8 cellular contexts compared by ENCODE assay signal in the genomic region with DNA sequence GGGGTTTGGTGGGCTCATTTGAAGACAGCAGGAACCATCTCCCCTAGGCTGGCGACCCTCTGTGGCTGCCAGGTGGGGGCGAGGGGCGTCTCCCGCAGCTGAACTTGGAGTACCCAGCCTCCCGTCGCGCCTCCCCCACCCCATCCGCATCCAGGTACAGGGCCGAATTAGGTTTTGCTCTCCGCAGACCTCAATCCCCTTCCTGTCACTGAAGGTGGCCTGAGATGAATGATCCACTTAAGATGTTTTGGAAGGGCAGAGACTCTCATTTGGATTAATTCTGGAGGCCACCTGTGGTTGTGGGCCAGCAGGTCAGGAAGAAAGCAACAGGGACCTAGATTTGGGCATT. TPM values are rescaled to one million over a fixed set of nuclear protein-coding genes. Genes with fewer than 3 reads are reported as not detected.
DNase-seq lines count a peak whose midpoint lies in the region; ATAC-seq and TF ChIP-seq lines count a peak whose summit lies in the region.

No MANE protein-coding gene starts in this region.

- peaks cover 41% of the 10 kb centered on the region for H3K4me1 ChIP-seq in CD4-positive, alpha-beta memory T cell (ENCODE audit: insufficient read depth, low read length)

- no peak for DNase-seq in CD4-positive, alpha-beta memory T cell
- DNase-seq in natural killer cell (no peak), HPDE6-E6E7 (ENCODE audit: extremely low spot score) (no peak), AG20443 (ENCODE audit: low spot score) (no peak)

- peak overlapping the region; percentile 37 to 93 for H3K4me3 ChIP-seq in CD4-positive, alpha-beta memory T cell (ENCODE audit: low read length in 2 of 2)

- peak overlapping the region; percentile 91 for H3K27ac ChIP-seq in CD4-positive, alpha-beta memory T cell (ENCODE audit: low read depth, low read length)
- H3K27ac ChIP-seq in cingulate gyrus (ENCODE audit: low read depth, low read length): peak overlapping the region; percentile 54

- H3K36me3 Mint-ChIP-seq in CD4-positive, alpha-beta memory T cell: peaks cover 7 to 15% of the 10 kb centered on the region in 2 donors
- H3K36me3 Mint-ChIP-seq in natural killer cell: no peaks in the 10 kb centered on the region

- no peaks in the 10 kb centered on the region for H3K27me3 ChIP-seq in CD4-positive, alpha-beta memory T cell (ENCODE audit: insufficient read depth, low read length)

- ATAC-seq in HG03521 (IDR thresholded peaks at IDR 0.05; ENCODE audit: unreplicated experiment) (peak; percentile 1), natural killer cell (no peak), GM21423 (IDR thresholded peaks at IDR 0.05; ENCODE audit: unreplicated experiment) (no peak), GM19351 (IDR thresholded peaks at IDR 0.05; ENCODE audit: unreplicated experiment) (no peak)

- H3K9me3 Mint-ChIP-seq in CD4-positive, alpha-beta memory T cell: no peaks in the 10 kb centered on the region
- no peaks in the 10 kb centered on the region for H3K9me3 Mint-ChIP-seq in natural killer cell

- CTCF ChIA-PET in CD4-positive, alpha-beta memory T cell (lab: Charles Lee; ENCODE audit: partially characterized antibody): interaction anchor here (0.6 to 1.3 kb wide), 2 partner anchors 44 to 569 kb away, joined by 3 read pairs; no protein-coding TSS in a partner anchor

- H3K4me1 Mint-ChIP-seq in CD4-positive, alpha-beta memory T cell: peaks cover 33 to 57% (median 35%) of the 10 kb centered on the region in 4 donors
- peaks cover 20 to 25% of the 10 kb centered on the region in 2 donors for H3K4me1 Mint-ChIP-seq in natural killer cell

- peak overlapping the region; percentile 92 to 97 (median 96) for H3K27ac Mint-ChIP-seq in CD4-positive, alpha-beta memory T cell
- H3K27ac Mint-ChIP-seq in natural killer cell: peak overlapping the region; percentile 92 to 98

- TF ChIP-seq CTCF in natural killer cell (IDR thresholded peaks at IDR 0.05): no peak

- H3K4me3 Mint-ChIP-seq in CD4-positive, alpha-beta memory T cell: peak overlapping the region; percentile 88 to 98 (median 95)
- H3K4me3 Mint-ChIP-seq in natural killer cell: peak overlapping the region; percentile 94

- no peaks in the 10 kb centered on the region for H3K27me3 Mint-ChIP-seq in CD4-positive, alpha-beta memory T cell
- peaks cover 0 to 6% of the 10 kb centered on the region in 2 donors for H3K27me3 Mint-ChIP-seq in natural killer cell (ENCODE audit: low read depth in 2 of 2)

- intact Hi-C loops in CD4-positive, alpha-beta memory T cell (cut with micrococcal nuclease): loop anchor here (5.0 kb wide), 2 partner anchors 406 to 1129 kb away; a partner anchor contains a TSS
- intact Hi-C loops in natural killer cell (cut with micrococcal nuclease): loop anchor here (5.0 kb wide), 2 partner anchors 306 to 1129 kb away; a partner anchor contains a TSS

- POLR2A ChIA-PET in CD4-positive, alpha-beta memory T cell (lab: Charles Lee; ENCODE audit: partially characterized antibody): interaction anchor here (1.1 to 2.2 kb wide), 5 partner anchors 8 to 789 kb away, joined by 3 to 15 read pairs (median 3); a partner anchor contains a TSS

- H3K9me3 ChIP-seq in CD4-positive, alpha-beta memory T cell (ENCODE audit: control insufficient read depth in 1 of 2, low read length in 2 of 2): no peaks in the 10 kb centered on the region

- no peaks in the 10 kb centered on the region for H3K36me3 ChIP-seq in CD4-positive, alpha-beta memory T cell (ENCODE audit: insufficient read depth, low read length)

RNA-seq across cellular contexts. Expression of a gene that starts 0.5 kb away (rescaled TPM):
- 1 to 10 TPM; 5.8 to 7.0 TPM for total RNA-seq in CD4-positive, alpha-beta memory T cell
- polyA plus RNA-seq in CD4-positive, alpha-beta memory T cell: 10 to 100 TPM in 1 of 2 donors, 1 to 10 TPM in 1; 4.8 to 10.6 TPM
- 100 to 1,000 TPM in 1 of 3 donors, 10 to 100 TPM in 2; 54.8 to 110 (median 64.3) TPM for total RNA-seq in natural killer cell

Comparison
In these comparisons a context has a peak if more than half of its experiments do, and no peak if none do; other contexts are left out.
1. RNA of a gene that starts 0.5 kb away (total RNA-seq): 54.8 to 110 TPM in natural killer cell; 5.8 to 7.0 TPM in CD4-positive, alpha-beta memory T cell; every median in the first group is over 4 times any median in the second.